ENCODE assay signal across 11 cellular contexts in the genomic region with DNA sequence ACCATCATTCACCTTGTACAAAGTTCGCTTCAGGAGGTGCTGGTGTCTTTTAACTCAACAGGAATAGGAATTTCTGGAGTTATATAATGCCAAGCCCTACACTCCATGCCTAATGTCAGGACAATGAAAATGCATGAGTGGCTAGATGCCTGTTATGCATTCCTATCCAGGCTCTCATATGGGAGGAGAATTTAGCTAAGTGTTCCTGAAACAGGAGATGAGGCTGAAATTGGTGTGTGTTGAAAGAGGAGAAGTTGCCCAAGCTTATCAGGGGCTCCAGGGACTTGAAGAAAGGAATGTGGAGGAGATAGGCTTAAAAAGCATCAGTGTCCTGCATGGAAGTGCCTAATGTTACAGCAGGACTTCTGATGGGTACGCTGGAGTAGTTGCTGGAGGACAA. TPM values are rescaled to one million over a fixed set of nuclear protein-coding genes. Genes with fewer than 3 reads are reported as not detected.
"Had no signal": no experiment of that assay in that cellular context is flagged by ENCODE, and none has a peak within 500 bp of the region (broad histone marks: within the 10 kb centered on the region; RNA-seq: fewer than 3 reads in every experiment).

No MANE protein-coding gene starts in this region.

- DNase-seq: activated CD4-positive, alpha-beta T cell treated with anti-CD3 and anti-CD28 coated beads, Interleukin-2, amount 50 U/mL, for 1 hour; esophagus squamous epithelium; hypothalamus; left cardiac atrium; naive thymus-derived CD8-positive, alpha-beta T cell; stimulated activated CD4-positive, alpha-beta T cell treated with anti-CD3 and anti-CD28 coated beads, Interleukin-15, amount 100 ng/mL, for 24 hours; stimulated activated CD4-positive, alpha-beta T cell treated with anti-CD3 and anti-CD28 coated beads, Interleukin-4, amount 100 ng/mL, for 24 hours; stimulated activated naive CD8-positive, alpha-beta T cell treated with anti-CD3 and anti-CD28 coated beads, Interleukin-15, amount 100 ng/mL, for 72 hours had no signal

- H3K36me3 Mint-ChIP-seq: activated naive CD4-positive, alpha-beta T cell treated with anti-CD3 and anti-CD28 coated beads, Interleukin-2, amount 50 U/mL, for 72 hours; naive thymus-derived CD8-positive, alpha-beta T cell had no signal

- H3K4me1 ChIP-seq: esophagus squamous epithelium had no signal

- H3K27me3 Mint-ChIP-seq: stimulated activated naive CD8-positive, alpha-beta T cell treated with anti-CD3 and anti-CD28 coated beads, Interleukin-15, amount 100 ng/mL, for 72 hours had no signal

- ATAC-seq: activated naive CD4-positive, alpha-beta T cell treated with anti-CD3 and anti-CD28 coated beads, Interleukin-2, amount 50 U/mL, for 72 hours; left cardiac atrium; naive thymus-derived CD8-positive, alpha-beta T cell; stimulated activated naive CD8-positive, alpha-beta T cell treated with anti-CD3 and anti-CD28 coated beads, Interleukin-15, amount 100 ng/mL, for 72 hours had no signal

- H3K4me3 Mint-ChIP-seq: naive thymus-derived CD8-positive, alpha-beta T cell; stimulated activated naive CD8-positive, alpha-beta T cell treated with anti-CD3 and anti-CD28 coated beads, Interleukin-15, amount 100 ng/mL, for 72 hours had no signal

- H3K4me3 ChIP-seq: esophagus squamous epithelium, thoracic aorta had no signal

- H3K27me3 ChIP-seq: esophagus squamous epithelium had no signal

- H3K4me1 Mint-ChIP-seq: naive thymus-derived CD8-positive, alpha-beta T cell; stimulated activated naive CD8-positive, alpha-beta T cell treated with anti-CD3 and anti-CD28 coated beads, Interleukin-15, amount 100 ng/mL, for 72 hours had no signal

- H3K36me3 ChIP-seq: esophagus squamous epithelium, thoracic aorta had no signal

- H3K9me3 ChIP-seq: esophagus squamous epithelium, thoracic aorta had no signal

- H3K27ac ChIP-seq: esophagus squamous epithelium, thoracic aorta had no signal

- H3K9me3 Mint-ChIP-seq: activated T-helper 2 cell treated with anti-CD3 and anti-CD28 coated beads, Interferon-gamma antibody, Interleukin-2, Interleukin-4, amounts not matched to agents 10 μg/mL and 5 μg/mL and 100 μg/mL, durations not matched to agents 14 hours and 24 hours and 36 hours; stimulated activated naive CD8-positive, alpha-beta T cell treated with anti-CD3 and anti-CD28 coated beads, Interleukin-15, amount 100 ng/mL, for 72 hours had no signal

- H3K27ac Mint-ChIP-seq: activated naive CD4-positive, alpha-beta T cell treated with anti-CD3 and anti-CD28 coated beads, Interleukin-2, amount 50 U/mL, for 72 hours; activated T-helper 2 cell treated with anti-CD3 and anti-CD28 coated beads, Interferon-gamma antibody, Interleukin-2, Interleukin-4, amounts not matched to agents 10 μg/mL and 5 μg/mL and 100 μg/mL, durations not matched to agents 14 hours and 24 hours and 36 hours; naive thymus-derived CD8-positive, alpha-beta T cell; stimulated activated naive CD8-positive, alpha-beta T cell treated with anti-CD3 and anti-CD28 coated beads, Interleukin-15, amount 100 ng/mL, for 72 hours had no signal

RNA-seq across cellular contexts. Expression of gene PRUNE2, which starts 26.9 kb away (rescaled TPM):
- total RNA-seq: naive thymus-derived CD8-positive, alpha-beta T cell had no signal
- polyA plus RNA-seq: naive thymus-derived CD8-positive, alpha-beta T cell had no signal
